17 cellular contexts compared by ENCODE assay signal in the genomic region with DNA sequence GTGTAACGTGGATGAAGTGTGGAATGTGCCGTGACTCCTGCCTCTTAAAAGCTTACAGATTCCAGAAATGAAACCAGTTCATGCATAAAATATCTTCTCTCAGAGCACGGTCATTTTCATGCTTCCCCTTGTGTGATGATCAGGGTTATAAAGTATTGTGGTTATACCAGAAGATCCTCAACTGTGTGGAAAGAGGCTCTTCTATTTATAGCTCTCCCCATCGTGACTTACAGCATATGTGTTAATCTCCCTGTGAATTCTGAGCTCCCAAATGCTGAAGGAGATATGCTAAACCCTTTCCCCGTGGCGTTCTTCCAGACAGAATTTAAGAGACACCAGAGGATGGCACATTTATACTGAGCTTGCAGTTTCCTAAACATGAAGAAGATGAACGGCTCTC.
DNase-seq lines count a peak whose midpoint lies in the region; ATAC-seq, FAIRE-seq and TF ChIP-seq lines count a peak whose summit lies in the region.
"Had no signal": no experiment of that assay in that cellular context is flagged by ENCODE, and none has a peak within 500 bp of the region (broad histone marks: within the 10 kb centered on the region; RNA-seq: fewer than 3 reads in every experiment).

No MANE protein-coding gene starts in this region.

- H2BK120ac ChIP-seq in mesenchymal stem cell (ENCODE audit: low read depth, low read length), result no peak overlapping the region

- no peak overlapping the region for H4K8ac ChIP-seq in mesenchymal stem cell (ENCODE audit: low read length)

- TF ChIP-seq CTCF in AG04449 (IDR thresholded peaks at IDR 0.05; ENCODE audit: insufficient read depth, low read length, missing control alignments) (no peak), RWPE2 (IDR thresholded peaks at IDR 0.05; ENCODE audit: poor library complexity, severe bottlenecking) (no peak), omental fat pad (IDR thresholded peaks at IDR 0.05) (no peak), progenitor cell of endocrine pancreas (IDR thresholded peaks at IDR 0.05; ENCODE audit: unreplicated experiment) (no peak)

- peak; percentile 67 for DNase-seq in AG04449 (ENCODE audit: low read depth, low spot score)
- DNase-seq in GM19239 (ENCODE audit: insufficient read length, low spot score), result no peak
- peak; percentile 15 for DNase-seq in RWPE2 (ENCODE audit: low spot score)
- no peak for DNase-seq in mesenchymal stem cell
- no peak for DNase-seq in SHP77 (lab: John Stamatoyannopoulos, UW)
- DNase-seq in omental fat pad (ENCODE audit: low spot score), result no peak
- DNase-seq in progenitor cell of endocrine pancreas (ENCODE audit: low spot score, unreplicated experiment), result no peak
- DNase-seq in C1 segment of cervical spinal cord (lab: John Stamatoyannopoulos, UW), result no peak
- DNase-seq: BE2C; effector memory CD4-positive, alpha-beta T cell; heart left ventricle; NCI-H2029; Peyer's patch; trophoblast cell had no signal

- no peak overlapping the region for H2BK12ac ChIP-seq in mesenchymal stem cell (ENCODE audit: low read length in 2 of 2)

- H3K14ac ChIP-seq in mesenchymal stem cell (ENCODE audit: low read length in 2 of 2), result no peak overlapping the region

- no peak overlapping the region for H3K27ac Mint-ChIP-seq in progenitor cell of endocrine pancreas
- H3K27ac Mint-ChIP-seq: memory B cell had no signal

- H2BK15ac ChIP-seq in mesenchymal stem cell (ENCODE audit: low read depth, poor library complexity, severe bottlenecking), result no peak overlapping the region

- CTCF ChIA-PET in AG04449 (lab: Yijun Ruan, JAX), result interaction anchor here (1.4 to 1.5 kb wide), 2 partner anchors 20 to 60 kb away, joined by 4 to 8 read pairs; no protein-coding TSS in a partner anchor

- no peak overlapping the region for H3K23ac ChIP-seq in mesenchymal stem cell (ENCODE audit: low read length in 2 of 2)

- POLR2A ChIA-PET in AG04449 (lab: Yijun Ruan, JAX), result interaction anchor here (0.7 kb wide), 1 partner anchor 177 kb away, joined by 3 read pairs; a partner anchor contains a TSS

- H3K27ac ChIP-seq in RWPE2 (ENCODE audit: poor library complexity, severe bottlenecking) (no peak overlapping the region), mesenchymal stem cell (ENCODE audit: low read length, poor library complexity, severe bottlenecking) (no peak overlapping the region)
- H3K27ac ChIP-seq: heart left ventricle, Peyer's patch, right atrium auricular region had no signal

- no peak overlapping the region for H2AK5ac ChIP-seq in mesenchymal stem cell (ENCODE audit: low read length, severe bottlenecking)

- H3K4me2 ChIP-seq in mesenchymal stem cell (ENCODE audit: low read length, poor library complexity, severe bottlenecking), result no peak overlapping the region

- peaks cover 22% of the 10 kb centered on the region for H3K27me3 Mint-ChIP-seq in progenitor cell of endocrine pancreas

- FAIRE-seq in GM19239 (lab: Jason Lieb, UNC), result peak; percentile 56
- FAIRE-seq: astrocyte had no signal

- H3K36me3 ChIP-seq in RWPE2 (ENCODE audit: low read depth), result no peaks in the 10 kb centered on the region
- no peaks in the 10 kb centered on the region for H3K36me3 ChIP-seq in mesenchymal stem cell (ENCODE audit: control insufficient read depth in 1 of 2, insufficient read depth in 2 of 2, low read depth in 1 of 2, low read length in 2 of 2)
- H3K36me3 ChIP-seq: BE2C, heart left ventricle, Peyer's patch, right atrium auricular region had no signal

- H3K27me3 ChIP-seq in RWPE2 (ENCODE audit: insufficient read depth, poor library complexity, severe bottlenecking), result peaks cover 29% of the 10 kb centered on the region
- H3K27me3 ChIP-seq in mesenchymal stem cell (ENCODE audit: control insufficient read depth in 1 of 2, insufficient read depth in 1 of 2, low read length in 2 of 2), result peaks cover 6 to 44% of the 10 kb centered on the region in 2 experiments
- H3K27me3 ChIP-seq: BE2C, Peyer's patch, right atrium auricular region had no signal

- no peak overlapping the region for H3K4ac ChIP-seq in mesenchymal stem cell (ENCODE audit: low read depth in 1 of 2, low read length in 2 of 2)

- H2BK5ac ChIP-seq in mesenchymal stem cell (ENCODE audit: low read depth, low read length, poor library complexity, severe bottlenecking), result no peak overlapping the region

- H3K18ac ChIP-seq in mesenchymal stem cell (ENCODE audit: low read depth in 1 of 2, low read length in 2 of 2), result no peak overlapping the region

- H2AFZ ChIP-seq in mesenchymal stem cell (ENCODE audit: low read depth, low read length), result no peak overlapping the region

- H3K9me3 Mint-ChIP-seq in progenitor cell of endocrine pancreas (ENCODE audit: low read depth), result no peaks in the 10 kb centered on the region
- H3K9me3 Mint-ChIP-seq: memory B cell had no signal

- H3K4me3 Mint-ChIP-seq in progenitor cell of endocrine pancreas (ENCODE audit: low read depth), result no peak overlapping the region
- H3K4me3 Mint-ChIP-seq: memory B cell had no signal

- H3K4me3 ChIP-seq in AG04449 (ENCODE audit: low read depth, low read length) (peak overlapping the region; percentile 44), RWPE2 (ENCODE audit: severe bottlenecking) (no peak overlapping the region), mesenchymal stem cell (ENCODE audit: insufficient read depth in 1 of 2, low read depth in 1 of 2, low read length in 2 of 2) (peak overlapping the region in 1 of 2 experiments; percentile 70)
- H3K4me3 ChIP-seq: heart left ventricle, Peyer's patch, right atrium auricular region had no signal

- peak overlapping the region; percentile 68 for H3K9ac ChIP-seq in mesenchymal stem cell (ENCODE audit: low read length)

- H3K79me1 ChIP-seq in mesenchymal stem cell (replicated peaks; ENCODE audit: low read length, poor library complexity, severe bottlenecking), result no peaks in the 10 kb centered on the region

- H3K4me1 Mint-ChIP-seq in progenitor cell of endocrine pancreas (ENCODE audit: low read depth), result peaks cover 8% of the 10 kb centered on the region

- WGBS in mesenchymal stem cell, result 66% methylated on average over 4 of the region's 7 CpGs

- H3K36me3 Mint-ChIP-seq in progenitor cell of endocrine pancreas (ENCODE audit: insufficient read depth), result no peaks in the 10 kb centered on the region
- H3K36me3 Mint-ChIP-seq: memory B cell had no signal

- no peak overlapping the region for H4K91ac ChIP-seq in mesenchymal stem cell (ENCODE audit: low read length)

- H3K4me1 ChIP-seq in RWPE2 (ENCODE audit: insufficient read depth, poor library complexity, severe bottlenecking), result no peaks in the 10 kb centered on the region
- H3K4me1 ChIP-seq in mesenchymal stem cell (ENCODE audit: control insufficient read depth, insufficient read depth, low read depth, low read length), result no peaks in the 10 kb centered on the region
- H3K4me1 ChIP-seq: BE2C, Peyer's patch had no signal

- H3K9me3 ChIP-seq in RWPE2 (ENCODE audit: severe bottlenecking) (no peaks in the 10 kb centered on the region), mesenchymal stem cell (ENCODE audit: control insufficient read depth, low read length) (no peaks in the 10 kb centered on the region)
- H3K9me3 ChIP-seq: BE2C, heart left ventricle, Peyer's patch, right atrium auricular region had no signal

- ATAC-seq in RWPE2 (ENCODE audit: low read depth) (peak; percentile 22; the same call in 1 of the 3 replicates), omental fat pad (ENCODE audit: low FRiP score) (no peak)

Comparison
In these comparisons a context has a peak if more than half of its experiments do, and no peak if none do; other contexts are left out.
1. DNase-seq: peak in AG04449 (single experiment) and RWPE2 (single experiment); none in GM19239 (single experiment), mesenchymal stem cell (single experiment), SHP77 (0 of 2), omental fat pad (single experiment), progenitor cell of endocrine pancreas (single experiment) and C1 segment of cervical spinal cord (0 of 14).